9 cellular contexts compared by ENCODE assay signal in the genomic region with DNA sequence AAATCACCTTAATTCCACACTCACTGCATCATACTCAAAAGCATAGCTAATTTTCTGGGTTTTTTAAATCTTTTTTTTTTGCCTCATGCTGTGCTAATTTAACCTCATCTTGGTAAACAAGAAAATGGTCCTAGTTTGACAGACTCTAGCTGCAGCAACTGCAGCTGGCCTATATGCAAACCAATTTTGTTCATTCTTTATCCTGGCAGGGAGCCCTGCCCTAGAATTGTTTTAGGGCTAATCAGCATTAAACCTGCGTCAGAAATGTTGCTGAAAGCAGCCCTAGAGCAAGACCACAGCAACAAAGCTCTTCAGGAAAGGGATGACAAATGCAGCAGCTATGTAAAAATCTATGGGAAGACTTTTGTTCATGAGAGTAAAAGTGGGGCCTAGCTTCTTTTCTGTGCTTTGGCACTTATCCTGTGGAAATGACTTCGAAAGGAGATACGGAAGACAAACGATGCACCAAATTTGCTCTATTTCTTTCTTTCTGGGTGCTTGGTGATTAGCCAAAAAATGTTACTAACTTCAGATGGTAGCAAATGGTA.
A peak's percentile ranks its signal among the peaks of the same experiment; 100 is the strongest.
DNase-seq lines count a peak whose midpoint lies in the region; ATAC-seq and TF ChIP-seq lines count a peak whose summit lies in the region.
"Had no signal": no experiment of that assay in that cellular context is flagged by ENCODE, and none has a peak within 500 bp of the region (broad histone marks: within the 10 kb centered on the region; RNA-seq: fewer than 3 reads in every experiment).

No MANE protein-coding gene starts in this region.

- H3K27me3 ChIP-seq in heart left ventricle, result no peaks in the 10 kb centered on the region
- no peaks in the 10 kb centered on the region for H3K27me3 ChIP-seq in iPS DF 6.9 (ENCODE audit: control insufficient read depth, insufficient read depth, low read length)
- H3K27me3 ChIP-seq in uterus, result no peaks in the 10 kb centered on the region
- H3K27me3 ChIP-seq in Peyer's patch, result no peaks in the 10 kb centered on the region

- H3K36me3 ChIP-seq in heart left ventricle (no peaks in the 10 kb centered on the region), iPS DF 6.9 (ENCODE audit: control insufficient read depth, insufficient read depth, low read length) (no peaks in the 10 kb centered on the region), uterus (no peaks in the 10 kb centered on the region), Peyer's patch (no peaks in the 10 kb centered on the region)

- H3K4me1 ChIP-seq in heart left ventricle (peaks cover 5 to 54% (median 29%) of the 10 kb centered on the region in 12 donors), iPS DF 6.9 (ENCODE audit: control insufficient read depth, insufficient read depth, low read length) (peaks cover 9% of the 10 kb centered on the region; the same call in 1 of the 2 replicates), uterus (peaks cover 0 to 4% of the 10 kb centered on the region in 2 donors), Peyer's patch (peaks cover 0 to 16% (median 5%) of the 10 kb centered on the region in 4 donors)

- intact Hi-C loops in heart left ventricle (cut with DNase I) (no loop called here), Right ventricle myocardium superior (cut with DNase I) (no loop called here), uterus (cut with DNase I; ENCODE audit: low total_unique reads) (no loop called here)

- peak overlapping the region in 3 of 12 donors; percentile 8 to 43 (median 11) for H3K27ac ChIP-seq in heart left ventricle
- peak overlapping the region; percentile 72 for H3K27ac ChIP-seq in iPS DF 6.9 (ENCODE audit: low read length)
- peak overlapping the region; percentile 40 to 53 for H3K27ac ChIP-seq in uterus
- no peak overlapping the region for H3K27ac ChIP-seq in Peyer's patch

- ATAC-seq in heart left ventricle (peak in 3 of 4 donors; percentile 47 to 71 (median 70)), Right ventricle myocardium superior (ENCODE audit: poor library complexity) (no peak), T-helper 17 cell (no peak), HG02623 (IDR thresholded peaks at IDR 0.05; ENCODE audit: unreplicated experiment) (no peak)

- peak overlapping the region; percentile 8 for H3K27ac Mint-ChIP-seq in T-helper 17 cell
- H3K27ac Mint-ChIP-seq: activated B cell treated with CpG ODN at 0.5 μM for 24 hours had no signal

- DNase-seq in heart left ventricle, result peak in 2 of 5 donors; percentile 25 to 36
- no peak for DNase-seq in Right ventricle myocardium superior
- DNase-seq in T-helper 17 cell, result no peak
- no peak for DNase-seq in iPS DF 6.9 (ENCODE audit: low read depth, low spot score)
- peak; percentile 34 to 36 for DNase-seq in uterus
- DNase-seq in Peyer's patch, result no peak
- DNase-seq in HUDEP-2 (lab: John Stamatoyannopoulos, UW; ENCODE audit: unreplicated experiment in 76 of 76), result no peak
- DNase-seq: activated B cell treated with CpG ODN at 0.5 μM for 24 hours had no signal

- WGBS in heart left ventricle, 4 donors, result 31 to 48% (median 38%) methylated on average over 4 of the region's 4 CpGs
- WGBS in iPS DF 6.9 (ENCODE audit: insufficient coverage, insufficient read length), result no CpG with 5 or more reads among the region's 4 CpGs

- no peak for TF ChIP-seq POLR2A in heart left ventricle (IDR thresholded peaks at IDR 0.05)
- TF ChIP-seq POLR2A in uterus (IDR thresholded peaks at IDR 0.05), result no peak
- no peak for TF ChIP-seq POLR2A in Peyer's patch (IDR thresholded peaks at IDR 0.05)

- peaks cover 3% of the 10 kb centered on the region for H3K36me3 Mint-ChIP-seq in T-helper 17 cell (ENCODE audit: low read depth)

- H3K4me1 Mint-ChIP-seq in T-helper 17 cell, result no peaks in the 10 kb centered on the region

- H3K4me3 Mint-ChIP-seq in T-helper 17 cell, result no peak overlapping the region
- H3K4me3 Mint-ChIP-seq: activated B cell treated with CpG ODN at 0.5 μM for 24 hours had no signal

- H3K9me3 ChIP-seq in heart left ventricle, result no peaks in the 10 kb centered on the region
- no peaks in the 10 kb centered on the region for H3K9me3 ChIP-seq in T-helper 17 cell (ENCODE audit: control insufficient read depth, low read length, poor library complexity, severe bottlenecking)
- no peaks in the 10 kb centered on the region for H3K9me3 ChIP-seq in iPS DF 6.9 (ENCODE audit: control insufficient read depth, insufficient read depth, low read length)
- no peaks in the 10 kb centered on the region for H3K9me3 ChIP-seq in uterus
- no peaks in the 10 kb centered on the region for H3K9me3 ChIP-seq in Peyer's patch

- TF ChIP-seq CTCF in heart left ventricle (IDR thresholded peaks at IDR 0.05), result no peak
- TF ChIP-seq CTCF in uterus (IDR thresholded peaks at IDR 0.05), result no peak
- no peak for TF ChIP-seq CTCF in Peyer's patch (IDR thresholded peaks at IDR 0.05)

- H3K4me3 ChIP-seq in heart left ventricle (no peak overlapping the region), iPS DF 6.9 (ENCODE audit: low read length) (no peak overlapping the region), uterus (no peak overlapping the region), Peyer's patch (no peak overlapping the region)

- H3K27me3 Mint-ChIP-seq in T-helper 17 cell, result peaks cover 25% of the 10 kb centered on the region
- H3K27me3 Mint-ChIP-seq: activated B cell treated with CpG ODN at 0.5 μM for 24 hours had no signal

Comparison
In these comparisons a context has a peak if more than half of its experiments do, and no peak if none do; other contexts are left out.
1. ATAC-seq: peak in heart left ventricle (3 of 4); none in Right ventricle myocardium superior (single experiment), T-helper 17 cell (single experiment) and HG02623 (single experiment).
2. DNase-seq: peak in uterus (2 of 2); none in Right ventricle myocardium superior (single experiment), T-helper 17 cell (0 of 3), iPS DF 6.9 (single experiment), Peyer's patch (0 of 3) and HUDEP-2 (0 of 76).
3. H3K27ac ChIP-seq: peak in iPS DF 6.9 (single experiment) and uterus (2 of 2); none in Peyer's patch (0 of 4).